Comparison of ENCODE assay signal across 1 cellular context in the genomic region with DNA sequence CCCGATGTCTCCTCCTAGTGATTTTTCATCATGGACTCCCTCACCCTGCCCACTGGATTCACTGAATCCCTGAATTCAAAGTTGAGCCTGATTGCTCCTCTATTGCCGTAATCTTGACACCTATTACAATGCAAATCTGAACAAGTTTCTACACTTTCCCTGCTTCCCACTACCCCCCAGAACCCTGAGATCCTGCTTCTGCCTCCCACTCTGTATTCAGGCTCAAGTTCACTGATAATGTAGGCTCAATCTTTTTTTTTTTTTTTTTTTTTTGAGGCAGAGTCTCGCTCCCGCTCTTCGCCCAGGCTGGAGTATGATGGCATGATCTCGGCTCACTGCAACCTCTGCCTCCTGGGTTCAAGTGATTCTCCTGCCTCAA.
TF ChIP-seq lines count a peak whose summit lies in the region.

No MANE protein-coding gene starts in this region.

TF ChIP-seq in HepG2, 621 proteins besides CTCF, POLR2A, EP300 and RAD21:
- TF ChIP-seq, protein P1, sequence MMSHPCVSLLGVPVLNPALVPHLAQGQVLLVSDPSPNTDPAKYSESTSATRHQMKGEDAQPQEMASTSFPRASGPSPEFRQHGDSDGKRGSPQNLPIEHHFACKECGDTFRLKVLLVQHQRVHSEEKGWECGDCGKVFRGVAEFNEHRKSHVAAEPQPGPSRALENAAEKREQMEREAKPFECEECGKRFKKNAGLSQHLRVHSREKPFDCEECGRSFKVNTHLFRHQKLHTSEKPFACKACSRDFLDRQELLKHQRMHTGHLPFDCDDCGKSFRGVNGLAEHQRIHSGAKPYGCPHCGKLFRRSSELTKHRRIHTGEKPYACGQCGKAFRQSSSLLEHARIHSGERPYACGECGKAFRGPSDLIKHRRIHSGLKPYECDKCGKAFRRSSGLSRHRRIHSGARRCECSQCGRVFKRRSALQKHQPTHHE (CRISPR knock-in tag; IDR thresholded peaks at IDR 0.05; ENCODE audit: borderline replicate concordance) = no peak
- no peak for TF ChIP-seq SIX4 (CRISPR knock-in tag; IDR thresholded peaks at IDR 0.05)
- no peak for TF ChIP-seq RARG (CRISPR knock-in tag; IDR thresholded peaks at IDR 0.05; ENCODE audit: low read depth)
- peak; percentile 59; the same call in 1 of the 2 replicates for TF ChIP-seq ZNF280D (CRISPR knock-in tag; IDR thresholded peaks at IDR 0.05)
- TF ChIP-seq ZNF878 (CRISPR knock-in tag; IDR thresholded peaks at IDR 0.05) = peak; percentile 14; the same call in 1 of the 2 replicates
- TF ChIP-seq MAZ (IDR thresholded peaks at IDR 0.05; ENCODE audit: borderline replicate concordance, low read depth, low read length) = no peak
- no peak for TF ChIP-seq MAZ (CRISPR knock-in tag; IDR thresholded peaks at IDR 0.05; ENCODE audit: low read depth)
- TF ChIP-seq, protein P2, sequence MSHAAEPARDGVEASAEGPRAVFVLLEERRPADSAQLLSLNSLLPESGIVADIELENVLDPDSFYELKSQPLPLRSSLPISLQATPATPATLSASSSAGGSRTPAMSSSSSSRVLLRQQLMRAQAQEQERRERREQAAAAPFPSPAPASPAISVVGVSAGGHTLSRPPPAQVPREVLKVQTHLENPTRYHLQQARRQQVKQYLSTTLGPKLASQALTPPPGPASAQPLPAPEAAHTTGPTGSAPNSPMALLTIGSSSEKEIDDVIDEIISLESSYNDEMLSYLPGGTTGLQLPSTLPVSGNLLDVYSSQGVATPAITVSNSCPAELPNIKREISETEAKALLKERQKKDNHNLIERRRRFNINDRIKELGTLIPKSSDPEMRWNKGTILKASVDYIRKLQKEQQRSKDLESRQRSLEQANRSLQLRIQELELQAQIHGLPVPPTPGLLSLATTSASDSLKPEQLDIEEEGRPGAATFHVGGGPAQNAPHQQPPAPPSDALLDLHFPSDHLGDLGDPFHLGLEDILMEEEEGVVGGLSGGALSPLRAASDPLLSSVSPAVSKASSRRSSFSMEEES (CRISPR knock-in tag; IDR thresholded peaks at IDR 0.05) = no peak
- no peak for TF ChIP-seq IRX3 (CRISPR knock-in tag; IDR thresholded peaks at IDR 0.05; ENCODE audit: borderline replicate concordance, low read depth)
- no peak for TF ChIP-seq TMF1 (CRISPR knock-in tag; IDR thresholded peaks at IDR 0.05; ENCODE audit: low read depth)
- peak; percentile 18; the same call in 1 of the 2 replicates for TF ChIP-seq NR2C2 (CRISPR knock-in tag; IDR thresholded peaks at IDR 0.05; ENCODE audit: borderline replicate concordance)
- no peak for TF ChIP-seq ZBTB7A (CRISPR knock-in tag; IDR thresholded peaks at IDR 0.05)
- TF ChIP-seq, protein P3, sequence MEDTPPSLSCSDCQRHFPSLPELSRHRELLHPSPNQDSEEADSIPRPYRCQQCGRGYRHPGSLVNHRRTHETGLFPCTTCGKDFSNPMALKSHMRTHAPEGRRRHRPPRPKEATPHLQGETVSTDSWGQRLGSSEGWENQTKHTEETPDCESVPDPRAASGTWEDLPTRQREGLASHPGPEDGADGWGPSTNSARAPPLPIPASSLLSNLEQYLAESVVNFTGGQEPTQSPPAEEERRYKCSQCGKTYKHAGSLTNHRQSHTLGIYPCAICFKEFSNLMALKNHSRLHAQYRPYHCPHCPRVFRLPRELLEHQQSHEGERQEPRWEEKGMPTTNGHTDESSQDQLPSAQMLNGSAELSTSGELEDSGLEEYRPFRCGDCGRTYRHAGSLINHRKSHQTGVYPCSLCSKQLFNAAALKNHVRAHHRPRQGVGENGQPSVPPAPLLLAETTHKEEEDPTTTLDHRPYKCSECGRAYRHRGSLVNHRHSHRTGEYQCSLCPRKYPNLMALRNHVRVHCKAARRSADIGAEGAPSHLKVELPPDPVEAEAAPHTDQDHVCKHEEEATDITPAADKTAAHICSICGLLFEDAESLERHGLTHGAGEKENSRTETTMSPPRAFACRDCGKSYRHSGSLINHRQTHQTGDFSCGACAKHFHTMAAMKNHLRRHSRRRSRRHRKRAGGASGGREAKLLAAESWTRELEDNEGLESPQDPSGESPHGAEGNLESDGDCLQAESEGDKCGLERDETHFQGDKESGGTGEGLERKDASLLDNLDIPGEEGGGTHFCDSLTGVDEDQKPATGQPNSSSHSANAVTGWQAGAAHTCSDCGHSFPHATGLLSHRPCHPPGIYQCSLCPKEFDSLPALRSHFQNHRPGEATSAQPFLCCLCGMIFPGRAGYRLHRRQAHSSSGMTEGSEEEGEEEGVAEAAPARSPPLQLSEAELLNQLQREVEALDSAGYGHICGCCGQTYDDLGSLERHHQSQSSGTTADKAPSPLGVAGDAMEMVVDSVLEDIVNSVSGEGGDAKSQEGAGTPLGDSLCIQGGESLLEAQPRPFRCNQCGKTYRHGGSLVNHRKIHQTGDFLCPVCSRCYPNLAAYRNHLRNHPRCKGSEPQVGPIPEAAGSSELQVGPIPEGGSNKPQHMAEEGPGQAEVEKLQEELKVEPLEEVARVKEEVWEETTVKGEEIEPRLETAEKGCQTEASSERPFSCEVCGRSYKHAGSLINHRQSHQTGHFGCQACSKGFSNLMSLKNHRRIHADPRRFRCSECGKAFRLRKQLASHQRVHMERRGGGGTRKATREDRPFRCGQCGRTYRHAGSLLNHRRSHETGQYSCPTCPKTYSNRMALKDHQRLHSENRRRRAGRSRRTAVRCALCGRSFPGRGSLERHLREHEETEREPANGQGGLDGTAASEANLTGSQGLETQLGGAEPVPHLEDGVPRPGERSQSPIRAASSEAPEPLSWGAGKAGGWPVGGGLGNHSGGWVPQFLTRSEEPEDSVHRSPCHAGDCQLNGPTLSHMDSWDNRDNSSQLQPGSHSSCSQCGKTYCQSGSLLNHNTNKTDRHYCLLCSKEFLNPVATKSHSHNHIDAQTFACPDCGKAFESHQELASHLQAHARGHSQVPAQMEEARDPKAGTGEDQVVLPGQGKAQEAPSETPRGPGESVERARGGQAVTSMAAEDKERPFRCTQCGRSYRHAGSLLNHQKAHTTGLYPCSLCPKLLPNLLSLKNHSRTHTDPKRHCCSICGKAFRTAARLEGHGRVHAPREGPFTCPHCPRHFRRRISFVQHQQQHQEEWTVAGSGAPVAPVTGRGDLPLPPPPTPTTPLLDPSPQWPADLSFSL (CRISPR knock-in tag; IDR thresholded peaks at IDR 0.05) = no peak
- TF ChIP-seq ZNF362 (CRISPR knock-in tag; IDR thresholded peaks at IDR 0.05; ENCODE audit: borderline replicate concordance) = peak; percentile 40; the same call in 1 of the 2 replicates
- TF ChIP-seq SNAI1 (CRISPR knock-in tag; IDR thresholded peaks at IDR 0.05; ENCODE audit: borderline replicate concordance) = 0 out of 2 replicates have a peak, but pooled peaks have one; percentile 30
- 0 out of 2 replicates have a peak, but pooled peaks have one; percentile 3 for TF ChIP-seq ZNF510 (CRISPR knock-in tag; IDR thresholded peaks at IDR 0.05; ENCODE audit: low read depth)
- TF ChIP-seq, protein P4, sequence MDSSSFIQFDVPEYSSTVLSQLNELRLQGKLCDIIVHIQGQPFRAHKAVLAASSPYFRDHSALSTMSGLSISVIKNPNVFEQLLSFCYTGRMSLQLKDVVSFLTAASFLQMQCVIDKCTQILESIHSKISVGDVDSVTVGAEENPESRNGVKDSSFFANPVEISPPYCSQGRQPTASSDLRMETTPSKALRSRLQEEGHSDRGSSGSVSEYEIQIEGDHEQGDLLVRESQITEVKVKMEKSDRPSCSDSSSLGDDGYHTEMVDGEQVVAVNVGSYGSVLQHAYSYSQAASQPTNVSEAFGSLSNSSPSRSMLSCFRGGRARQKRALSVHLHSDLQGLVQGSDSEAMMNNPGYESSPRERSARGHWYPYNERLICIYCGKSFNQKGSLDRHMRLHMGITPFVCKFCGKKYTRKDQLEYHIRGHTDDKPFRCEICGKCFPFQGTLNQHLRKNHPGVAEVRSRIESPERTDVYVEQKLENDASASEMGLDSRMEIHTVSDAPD (CRISPR knock-in tag; IDR thresholded peaks at IDR 0.05) = 0 out of 2 replicates have a peak, but pooled peaks have one; percentile 1
- TF ChIP-seq MYPOP (CRISPR knock-in tag; IDR thresholded peaks at IDR 0.05) = 0 out of 2 replicates have a peak, but pooled peaks have one; percentile 0
- no peak for TF ChIP-seq MEIS1 (CRISPR knock-in tag; IDR thresholded peaks at IDR 0.05; ENCODE audit: borderline replicate concordance)
- TF ChIP-seq NFIC (IDR thresholded peaks at IDR 0.05; ENCODE audit: low read length) = 0 out of 2 replicates have a peak, but pooled peaks have one; percentile 21
- no peak for TF ChIP-seq ZNF704 (CRISPR knock-in tag; IDR thresholded peaks at IDR 0.05; ENCODE audit: borderline replicate concordance)
- TF ChIP-seq ZMYM2 (CRISPR knock-in tag; IDR thresholded peaks at IDR 0.05) = 0 out of 2 replicates have a peak, but pooled peaks have one; percentile 1
- 0 out of 2 replicates have a peak, but pooled peaks have one; percentile 6 for TF ChIP-seq BORCS8-MEF2B (CRISPR knock-in tag; IDR thresholded peaks at IDR 0.05)
- no peak for TF ChIP-seq ZNF251 (CRISPR knock-in tag; IDR thresholded peaks at IDR 0.05)
